In the genomic region with DNA sequence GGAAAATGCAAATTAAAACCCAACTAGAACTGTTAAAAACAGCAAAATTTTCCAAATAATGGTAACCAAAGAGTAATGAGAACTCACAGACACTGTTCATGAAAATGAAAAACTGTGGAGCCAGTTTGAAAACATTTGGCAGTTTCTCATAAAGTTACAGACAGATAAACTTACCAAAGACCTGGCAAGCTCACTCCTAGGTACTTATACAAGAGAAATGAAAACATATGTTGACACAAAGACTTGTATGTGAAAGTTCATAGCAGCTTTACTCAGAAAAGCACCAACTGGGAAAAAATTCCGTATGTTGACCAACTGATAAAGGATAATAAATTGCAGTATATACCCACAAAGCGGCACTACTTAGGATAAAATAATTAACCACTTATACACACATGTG, we compare ENCODE assay signal across 8 cellular contexts.
"Had no signal": no experiment of that assay in that cellular context is flagged by ENCODE, and none has a peak within 500 bp of the region (broad histone marks: within the 10 kb centered on the region; RNA-seq: fewer than 3 reads in every experiment).

No MANE protein-coding gene starts in this region.

- H3K4me1 ChIP-seq: HAP-1 had no signal

- ATAC-seq: HCT116, HepG2 had no signal

- FAIRE-seq: HepG2 had no signal

- H3K4me3 ChIP-seq: GM23248, HAP-1 had no signal

- H3K27ac ChIP-seq: GM23248, HL-60 had no signal

- DNase-seq: GM23248, GOT3, H7, HFFc6 had no signal
